ENCODE assay signal across 9 cellular contexts in genomic region chr19:18504886-18505610, GRCh38. TPM values are rescaled to one million over a fixed set of nuclear protein-coding genes. Genes with fewer than 3 reads are reported as not detected.
DNase-seq lines count a peak whose midpoint lies in the region; TF ChIP-seq lines count a peak whose summit lies in the region.
"Had no signal": no experiment of that assay in that cellular context is flagged by ENCODE, and none has a peak within 500 bp of the region (broad histone marks: within the 10 kb centered on the region; RNA-seq: fewer than 3 reads in every experiment).

No MANE protein-coding gene starts in this region.

- peaks cover 3% of the 10 kb centered on the region for H3K36me3 Mint-ChIP-seq in activated T-cell treated with anti-CD3 and anti-CD28 coated beads, Interleukin-2, amount 50 U/mL, for 24 hours (ENCODE audit: low read depth)
- H3K36me3 Mint-ChIP-seq in activated CD4-positive, alpha-beta memory T cell treated with anti-CD3 and anti-CD28 coated beads for 36 hours: no peaks in the 10 kb centered on the region
- H3K36me3 Mint-ChIP-seq in immature natural killer cell: no peaks in the 10 kb centered on the region

- no peak overlapping the region for H3K4me3 Mint-ChIP-seq in activated T-cell treated with anti-CD3 and anti-CD28 coated beads, Interleukin-2, amount 50 U/mL, for 24 hours
- H3K4me3 Mint-ChIP-seq in activated CD4-positive, alpha-beta memory T cell treated with anti-CD3 and anti-CD28 coated beads for 36 hours: no peak overlapping the region
- H3K4me3 Mint-ChIP-seq in immature natural killer cell: peak overlapping the region in 3 of 5 donors; percentile 48 to 65 (median 60)

- peaks cover 95% of the 10 kb centered on the region for H3K4me1 Mint-ChIP-seq in activated T-cell treated with anti-CD3 and anti-CD28 coated beads, Interleukin-2, amount 50 U/mL, for 24 hours (ENCODE audit: low read depth)
- peaks cover 86% of the 10 kb centered on the region for H3K4me1 Mint-ChIP-seq in activated CD4-positive, alpha-beta memory T cell treated with anti-CD3 and anti-CD28 coated beads for 36 hours (ENCODE audit: low read depth)
- H3K4me1 Mint-ChIP-seq in immature natural killer cell: peaks cover 79 to 89% of the 10 kb centered on the region in 2 donors

- TF ChIP-seq POLR2A in stomach (IDR thresholded peaks at IDR 0.05) (no peak), thyroid gland (IDR thresholded peaks at IDR 0.05) (no peak)

- H3K36me3 ChIP-seq in stomach (no peaks in the 10 kb centered on the region), thyroid gland (no peaks in the 10 kb centered on the region)

- H3K27me3 ChIP-seq in stomach: no peaks in the 10 kb centered on the region
- H3K27me3 ChIP-seq in thyroid gland: no peaks in the 10 kb centered on the region

- 55 to 77% (median 69%) methylated on average over 6 to 8 of the region's 8 CpGs for whole genome bisulfite sequencing in stomach, 5 donors
- 82 to 92% methylated on average over 6 to 8 of the region's 8 CpGs for WGBS in thyroid gland, 2 donors

- TF ChIP-seq EP300 in stomach (IDR thresholded peaks at IDR 0.05): no peak

- H3K4me3 ChIP-seq in stomach (no peak overlapping the region), thyroid gland (replicated peaks in 1 of 3) (no peak overlapping the region)

- H3K4me1 ChIP-seq in stomach (peaks cover 89 to 100% (median 100%) of the 10 kb centered on the region in 4 donors), thyroid gland (peaks cover 57 to 96% of the 10 kb centered on the region in 2 donors)

- no peaks in the 10 kb centered on the region for H3K9me3 Mint-ChIP-seq in activated T-cell treated with anti-CD3 and anti-CD28 coated beads, Interleukin-2, amount 50 U/mL, for 24 hours
- H3K9me3 Mint-ChIP-seq in activated CD4-positive, alpha-beta memory T cell treated with anti-CD3 and anti-CD28 coated beads for 36 hours: no peaks in the 10 kb centered on the region
- no peaks in the 10 kb centered on the region for H3K9me3 Mint-ChIP-seq in immature natural killer cell

- intact Hi-C loops in activated CD4-positive, alpha-beta memory T cell treated with anti-CD3 and anti-CD28 coated beads for 36 hours (cut with micrococcal nuclease): no loop called here
- intact Hi-C loops in stomach (cut with DNase I; ENCODE audit: low total_unique reads) (no loop called here), thyroid gland (cut with DNase I) (no loop called here)

- no peaks in the 10 kb centered on the region for H3K27me3 Mint-ChIP-seq in activated T-cell treated with anti-CD3 and anti-CD28 coated beads, Interleukin-2, amount 50 U/mL, for 24 hours
- H3K27me3 Mint-ChIP-seq in activated CD4-positive, alpha-beta memory T cell treated with anti-CD3 and anti-CD28 coated beads for 36 hours: no peaks in the 10 kb centered on the region
- peaks cover 2 to 31% (median 6%) of the 10 kb centered on the region in 3 donors for H3K27me3 Mint-ChIP-seq in immature natural killer cell (ENCODE audit: low read depth in 3 of 3)

- no peak for DNase-seq in activated T-cell treated with anti-CD3 and anti-CD28 coated beads, Interleukin-2, amount 50 U/mL, for 24 hours
- DNase-seq in activated T-cell treated with anti-CD3 and anti-CD28 coated beads, Interleukin-2, amount 50 U/mL, for 1 hour: no peak
- DNase-seq in activated CD4-positive, alpha-beta memory T cell treated with anti-CD3 and anti-CD28 coated beads for 36 hours: peak; percentile 68
- no peak for DNase-seq in immature natural killer cell
- no peak for DNase-seq in stomach
- no peak for DNase-seq in HCEC 1CT
- no peak for DNase-seq in thyroid gland
- DNase-seq in stimulated activated naive CD4-positive, alpha-beta T cell (lab: John Stamatoyannopoulos, UW): no peak
- DNase-seq: activated gamma-delta T cell had no signal

- TF ChIP-seq CTCF in stomach (IDR thresholded peaks at IDR 0.05) (no peak), thyroid gland (IDR thresholded peaks at IDR 0.05) (no peak)

- H3K27ac ChIP-seq in stomach (peak overlapping the region in 3 of 5 donors; percentile 36 to 75 (median 54)), thyroid gland (no peak overlapping the region)

- POLR2A ChIA-PET in activated CD4-positive, alpha-beta memory T cell treated with anti-CD3 and anti-CD28 coated beads for 36 hours (lab: Charles Lee): interaction anchor here (1.2 to 2.7 kb wide), 4 partner anchors 8 to 35 kb away, joined by 3 to 12 read pairs (median 7); partner anchors contain the start of gene ELL

- H3K9me3 ChIP-seq in stomach (no peaks in the 10 kb centered on the region), thyroid gland (no peaks in the 10 kb centered on the region)

- peak overlapping the region; percentile 62 for H3K27ac Mint-ChIP-seq in activated T-cell treated with anti-CD3 and anti-CD28 coated beads, Interleukin-2, amount 50 U/mL, for 24 hours
- peak overlapping the region; percentile 83 for H3K27ac Mint-ChIP-seq in activated CD4-positive, alpha-beta memory T cell treated with anti-CD3 and anti-CD28 coated beads for 36 hours
- peak overlapping the region in 5 of 6 donors; percentile 41 to 80 (median 45) for H3K27ac Mint-ChIP-seq in immature natural killer cell

- CTCF ChIA-PET in activated CD4-positive, alpha-beta memory T cell treated with anti-CD3 and anti-CD28 coated beads for 36 hours (lab: Charles Lee): interaction anchor here (0.6 to 11.1 kb wide), 10 partner anchors 9 to 762 kb away, joined by 3 to 91 read pairs (median 6); partner anchors contain the start of genes ELL and UBA52

RNA-seq across cellular contexts. Expression of gene ELL, which starts 16.8 kb away (rescaled TPM):
- total RNA-seq in activated CD4-positive, alpha-beta memory T cell treated with anti-CD3 and anti-CD28 coated beads for 36 hours: 10 to 100 TPM; 24.7 to 29.7 TPM
- 10 to 100 TPM in 2 of 3 donors, 1 to 10 TPM in 1; 9.1 to 21.1 (median 11.1) TPM for polyA plus RNA-seq in immature natural killer cell
- 10 to 100 TPM in 3 of 5 donors, 1 to 10 TPM in 2; 8.0 to 88.7 (median 13.5) TPM for total RNA-seq in stomach
- 10 to 100 TPM in 1 of 3 donors, 1 to 10 TPM in 2; 4.1 to 12.7 (median 8.1) TPM for polyA plus RNA-seq in stomach
- 10 to 100 TPM; 10.8 to 31.0 (median 11.5) TPM for total RNA-seq in thyroid gland

RNA-seq across cellular contexts. Expression of gene FKBP8, which starts 38.3 kb away (rescaled TPM):
- 100 to 1,000 TPM; 232 to 236 TPM for total RNA-seq in activated CD4-positive, alpha-beta memory T cell treated with anti-CD3 and anti-CD28 coated beads for 36 hours
- 100 to 1,000 TPM in 1 of 3 donors, 10 to 100 TPM in 2; 85.7 to 137 (median 94.5) TPM for polyA plus RNA-seq in immature natural killer cell
- total RNA-seq in stomach: 100 to 1,000 TPM in 4 of 5 donors, 10 to 100 TPM in 1; 87.8 to 819 (median 197) TPM
- 100 to 1,000 TPM; 157 to 254 (median 249) TPM for polyA plus RNA-seq in stomach
- 100 to 1,000 TPM; 238 to 394 (median 314) TPM for total RNA-seq in thyroid gland

RNA-seq across cellular contexts. Expression of gene KXD1, which starts 52.6 kb away (rescaled TPM):
- total RNA-seq in activated CD4-positive, alpha-beta memory T cell treated with anti-CD3 and anti-CD28 coated beads for 36 hours: 100 to 1,000 TPM; 112 to 114 TPM
- 100 to 1,000 TPM in 1 of 3 donors, 10 to 100 TPM in 2; 85.9 to 134 (median 93.0) TPM for polyA plus RNA-seq in immature natural killer cell
- 100 to 1,000 TPM in 2 of 5 donors, 10 to 100 TPM in 3; 30.8 to 513 (median 55.4) TPM for total RNA-seq in stomach
- 100 to 1,000 TPM in 1 of 3 donors, 10 to 100 TPM in 2; 71.0 to 131 (median 84.5) TPM for polyA plus RNA-seq in stomach
- total RNA-seq in thyroid gland: 100 to 1,000 TPM in 2 of 4 donors, 10 to 100 TPM in 2; 98.1 to 117 (median 103) TPM

Comparison
In these comparisons a context has a peak if more than half of its experiments do, and no peak if none do; other contexts are left out.
1. H3K4me3 Mint-ChIP-seq: peak in immature natural killer cell (3 of 5); none in activated T-cell treated with anti-CD3 and anti-CD28 coated beads, Interleukin-2, amount 50 U/mL, for 24 hours (single experiment) and activated CD4-positive, alpha-beta memory T cell treated with anti-CD3 and anti-CD28 coated beads for 36 hours (single experiment).
2. H3K27ac ChIP-seq: peak in stomach (3 of 5); none in thyroid gland (0 of 3).
3. Peak in every context shown above with its lines, with median percentiles within 50 percentile points of each other: H3K27ac Mint-ChIP-seq.